In genomic region chr2:179255129-179255528, GRCh38 we compare ENCODE assay signal across 24 cellular contexts. TPM values are rescaled to one million over a fixed set of nuclear protein-coding genes. Genes with fewer than 3 reads are reported as not detected.
DNase-seq lines count a peak whose midpoint lies in the region; ATAC-seq lines count a peak whose summit lies in the region.
"Had no signal": no experiment of that assay in that cellular context is flagged by ENCODE, and none has a peak within 500 bp of the region (broad histone marks: within the 10 kb centered on the region; RNA-seq: fewer than 3 reads in every experiment).

No MANE protein-coding gene starts in this region.

- intact Hi-C loops in activated CD4-positive, alpha-beta T cell treated with anti-CD3 and anti-CD28 coated beads, Interleukin-2, amount 10 ng/mL, durations not matched to agents 24 days and 14 days (cut with micrococcal nuclease) = no loop called here

- no peak for DNase-seq in activated CD4-positive, alpha-beta T cell treated with anti-CD3 and anti-CD28 coated beads, Interleukin-2, amount 10 ng/mL, durations not matched to agents 24 days and 14 days
- no peak for DNase-seq in activated CD4-positive, alpha-beta T cell treated with anti-CD3 and anti-CD28 coated beads, Interleukin-2, amount 50 U/mL, for 4 hours
- DNase-seq in MV-4-11 (lab: John Stamatoyannopoulos, UW) = no peak
- no peak for DNase-seq in ACHN
- DNase-seq in UCSD-AML1 (lab: John Stamatoyannopoulos, UW; ENCODE audit: unreplicated experiment) = no peak
- DNase-seq: 8988T; activated CD4-positive, alpha-beta T cell treated with anti-CD3 and anti-CD28 coated beads for 48 hours; activated CD8-positive, alpha-beta memory T cell treated with anti-CD3 and anti-CD28 coated beads, Interleukin-2, amount 50 U/mL, for 4 hours; activated gamma-delta T cell; amniotic stem cell; caudate nucleus; dorsolateral prefrontal cortex; gastrocnemius medialis; HFFc6; left colon; NCI-H1436; NCI-H774; nucleus accumbens; PC-9; stimulated activated CD4-positive, alpha-beta T cell treated with anti-CD3 and anti-CD28 coated beads, Interleukin-15, amount 100 ng/mL, for 24 hours had no signal

- peak; percentile 37 for ATAC-seq in GM21786 (IDR thresholded peaks at IDR 0.05; ENCODE audit: unreplicated experiment)
- ATAC-seq in HG03342 (IDR thresholded peaks at IDR 0.05; ENCODE audit: unreplicated experiment) = peak; percentile 38
- ATAC-seq in stimulated activated memory B cell treated with anti-CD40 and anti-IgM and Interleukin-4, amounts not matched to agents 10 μg/mL and 1 μg/mL and 100 μg/mL, for 72 hours = no peak
- ATAC-seq: gastrocnemius medialis; left colon; stimulated activated effector memory CD8-positive, alpha-beta T cell treated with anti-CD3 and anti-CD28 coated beads, Interleukin-12 subunit alpha, Interleukin-12 subunit beta, amount 100 ng/mL, for 72 hours had no signal

- peaks cover 9% of the 10 kb centered on the region for H3K36me3 Mint-ChIP-seq in activated CD4-positive, alpha-beta T cell treated with anti-CD3 and anti-CD28 coated beads, Interleukin-2, amount 10 ng/mL, durations not matched to agents 24 days and 14 days (ENCODE audit: low read depth)
- H3K36me3 Mint-ChIP-seq in stimulated activated memory B cell treated with anti-CD40 and anti-IgM and Interleukin-4, amounts not matched to agents 10 μg/mL and 1 μg/mL and 100 μg/mL, for 72 hours = peaks cover 2% of the 10 kb centered on the region
- H3K36me3 Mint-ChIP-seq: stimulated activated effector memory CD8-positive, alpha-beta T cell treated with anti-CD3 and anti-CD28 coated beads, Interleukin-12 subunit alpha, Interleukin-12 subunit beta, amount 100 ng/mL, for 72 hours had no signal

- in situ Hi-C loops in ACHN (cut with HindIII; ENCODE audit: low pct_ligation_motif_present, low pct_unique_long_range_greater_than_20kb, low sequenced_read_pairs) = no loop called here

- H3K27me3 Mint-ChIP-seq in activated CD4-positive, alpha-beta T cell treated with anti-CD3 and anti-CD28 coated beads, Interleukin-2, amount 10 ng/mL, durations not matched to agents 24 days and 14 days = peaks cover 6% of the 10 kb centered on the region
- no peaks in the 10 kb centered on the region for H3K27me3 Mint-ChIP-seq in stimulated activated memory B cell treated with anti-CD40 and anti-IgM and Interleukin-4, amounts not matched to agents 10 μg/mL and 1 μg/mL and 100 μg/mL, for 72 hours

- peak overlapping the region; percentile 4 for H3K4me3 Mint-ChIP-seq in activated CD4-positive, alpha-beta T cell treated with anti-CD3 and anti-CD28 coated beads, Interleukin-2, amount 10 ng/mL, durations not matched to agents 24 days and 14 days
- H3K4me3 Mint-ChIP-seq in stimulated activated memory B cell treated with anti-CD40 and anti-IgM and Interleukin-4, amounts not matched to agents 10 μg/mL and 1 μg/mL and 100 μg/mL, for 72 hours = peak overlapping the region; percentile 44
- H3K4me3 Mint-ChIP-seq: HFFc6; stimulated activated effector memory CD8-positive, alpha-beta T cell treated with anti-CD3 and anti-CD28 coated beads, Interleukin-12 subunit alpha, Interleukin-12 subunit beta, amount 100 ng/mL, for 72 hours had no signal

- peak overlapping the region; percentile 43 for H3K27ac Mint-ChIP-seq in activated CD4-positive, alpha-beta T cell treated with anti-CD3 and anti-CD28 coated beads, Interleukin-2, amount 10 ng/mL, durations not matched to agents 24 days and 14 days
- peak overlapping the region; percentile 11 for H3K27ac Mint-ChIP-seq in stimulated activated memory B cell treated with anti-CD40 and anti-IgM and Interleukin-4, amounts not matched to agents 10 μg/mL and 1 μg/mL and 100 μg/mL, for 72 hours
- H3K27ac Mint-ChIP-seq: HFFc6; stimulated activated effector memory CD8-positive, alpha-beta T cell treated with anti-CD3 and anti-CD28 coated beads, Interleukin-12 subunit alpha, Interleukin-12 subunit beta, amount 100 ng/mL, for 72 hours had no signal

- H3K9me3 Mint-ChIP-seq in activated CD4-positive, alpha-beta T cell treated with anti-CD3 and anti-CD28 coated beads, Interleukin-2, amount 10 ng/mL, durations not matched to agents 24 days and 14 days = no peaks in the 10 kb centered on the region
- H3K9me3 Mint-ChIP-seq in stimulated activated memory B cell treated with anti-CD40 and anti-IgM and Interleukin-4, amounts not matched to agents 10 μg/mL and 1 μg/mL and 100 μg/mL, for 72 hours = no peaks in the 10 kb centered on the region

- H3K4me1 Mint-ChIP-seq in activated CD4-positive, alpha-beta T cell treated with anti-CD3 and anti-CD28 coated beads, Interleukin-2, amount 10 ng/mL, durations not matched to agents 24 days and 14 days = peaks cover 40% of the 10 kb centered on the region
- H3K4me1 Mint-ChIP-seq in stimulated activated memory B cell treated with anti-CD40 and anti-IgM and Interleukin-4, amounts not matched to agents 10 μg/mL and 1 μg/mL and 100 μg/mL, for 72 hours = peaks cover 73% of the 10 kb centered on the region
- H3K4me1 Mint-ChIP-seq: stimulated activated effector memory CD8-positive, alpha-beta T cell treated with anti-CD3 and anti-CD28 coated beads, Interleukin-12 subunit alpha, Interleukin-12 subunit beta, amount 100 ng/mL, for 72 hours had no signal

RNA-seq across cellular contexts. Expression of gene SESTD1, which starts 9.5 kb away (rescaled TPM):
- total RNA-seq in activated CD4-positive, alpha-beta T cell treated with anti-CD3 and anti-CD28 coated beads, Interleukin-2, amount 10 ng/mL, durations not matched to agents 24 days and 14 days = 12.3 and 13.4 TPM in 2 replicates
